Comparison of ENCODE assay signal across 20 cellular contexts in genomic region chr1:153799016-153799415, GRCh38.
"Had no signal": no experiment of that assay in that cellular context is flagged by ENCODE, and none has a peak within 500 bp of the region (broad histone marks: within the 10 kb centered on the region; RNA-seq: fewer than 3 reads in every experiment).

No MANE protein-coding gene starts in this region.

- H3K4me3 ChIP-seq: body of pancreas, cardiac muscle cell, heart right ventricle, sigmoid colon, thoracic aorta, upper lobe of left lung had no signal

- DNase-seq: activated CD4-positive, alpha-beta T cell treated with anti-CD3 and anti-CD28 coated beads for 1 hour; activated CD4-positive, alpha-beta T cell treated with anti-CD3 and anti-CD28 coated beads, Interleukin-2, amount 50 U/mL, for 1 hour; activated T-cell treated with anti-CD3 and anti-CD28 coated beads, Interleukin-2, amount 50 U/mL, for 24 hours; anterior cingulate cortex; effector CD4-positive, alpha-beta T cell; foreskin fibroblast; heart right ventricle; islet precursor cell; left cardiac atrium; sigmoid colon; stimulated activated CD4-positive, alpha-beta T cell treated with anti-CD3 and anti-CD28 coated beads, Interleukin-4, amount 100 ng/mL, for 1 hour; stimulated activated naive CD4-positive, alpha-beta T cell had no signal

- H3K27ac Mint-ChIP-seq: activated naive CD4-positive, alpha-beta T cell treated with anti-CD3 and anti-CD28 coated beads for 36 hours had no signal

- H3K27me3 ChIP-seq: body of pancreas, cardiac muscle cell, heart right ventricle, upper lobe of left lung had no signal

- H3K9me3 ChIP-seq: body of pancreas, heart right ventricle, sigmoid colon, thoracic aorta, upper lobe of left lung had no signal

- H3K27ac ChIP-seq: body of pancreas, heart right ventricle, sigmoid colon, thoracic aorta, upper lobe of left lung, VCaP had no signal

- H3K4me3 Mint-ChIP-seq: activated naive CD4-positive, alpha-beta T cell treated with anti-CD3 and anti-CD28 coated beads for 36 hours; activated T-cell treated with anti-CD3 and anti-CD28 coated beads, Interleukin-2, amount 50 U/mL, for 24 hours; dendritic cell treated with granulocyte-macrophage colony-stimulating factor and Interleukin-4, amounts not matched to agents 40 ng/mL and 50 ng/mL, for 4 days had no signal

- H3K27me3 Mint-ChIP-seq: activated T-cell treated with anti-CD3 and anti-CD28 coated beads, Interleukin-2, amount 50 U/mL, for 24 hours had no signal

- H3K36me3 ChIP-seq: cardiac muscle cell, sigmoid colon had no signal

- H3K4me1 ChIP-seq: body of pancreas had no signal

- ATAC-seq: body of pancreas, heart right ventricle, left cardiac atrium had no signal

- H3K9me3 Mint-ChIP-seq: activated naive CD4-positive, alpha-beta T cell treated with anti-CD3 and anti-CD28 coated beads for 36 hours; activated T-cell treated with anti-CD3 and anti-CD28 coated beads, Interleukin-2, amount 50 U/mL, for 24 hours; dendritic cell treated with granulocyte-macrophage colony-stimulating factor and Interleukin-4, amounts not matched to agents 40 ng/mL and 50 ng/mL, for 4 days; neural crest cell had no signal
